ENCODE assay signal across 9 cellular contexts in the genomic region with DNA sequence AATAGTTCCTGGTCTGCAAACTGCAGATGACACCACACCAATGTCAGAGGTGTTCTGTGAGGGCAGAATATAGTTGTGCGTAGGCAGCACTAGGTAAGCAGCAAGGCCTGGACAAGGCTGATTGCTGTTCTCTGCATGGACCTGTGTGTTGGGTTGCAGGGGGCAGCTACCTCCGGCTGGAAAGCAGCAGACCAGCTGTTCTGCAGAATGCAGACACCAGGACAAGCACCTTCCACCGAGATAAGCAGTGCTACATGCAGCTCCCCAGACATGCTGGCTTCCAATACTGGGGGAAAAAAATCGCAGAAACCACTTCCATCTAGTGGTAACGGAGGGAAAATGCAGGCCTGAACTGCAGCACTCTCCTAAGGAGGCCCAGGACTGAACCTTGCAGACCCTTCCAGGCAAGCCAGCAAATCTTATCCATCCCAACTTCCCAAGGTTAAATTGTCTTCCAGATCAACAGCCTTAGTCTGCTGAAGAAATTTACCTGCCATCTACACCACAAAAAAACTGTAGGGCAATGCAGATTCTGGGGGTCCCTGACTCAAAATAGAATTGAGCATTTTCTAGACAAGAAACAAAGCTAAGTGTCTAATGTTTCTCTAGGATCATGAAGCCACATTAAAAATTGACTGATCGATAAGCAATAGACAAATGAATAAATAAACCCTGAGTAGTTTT. TPM values are rescaled to one million over a fixed set of nuclear protein-coding genes. Genes with fewer than 3 reads are reported as not detected.
DNase-seq lines count a peak whose midpoint lies in the region; ATAC-seq and TF ChIP-seq lines count a peak whose summit lies in the region.
"Had no signal": no experiment of that assay in that cellular context is flagged by ENCODE, and none has a peak within 500 bp of the region (broad histone marks: within the 10 kb centered on the region; RNA-seq: fewer than 3 reads in every experiment).

No MANE protein-coding gene starts in this region.

- no peak overlapping the region for H3K4me3 ChIP-seq in osteoblast (ENCODE audit: insufficient read depth, low read length)
- H3K4me3 ChIP-seq: BLaER1 had no signal

- H3K9me3 ChIP-seq in osteoblast (ENCODE audit: low read depth, low read length): no peaks in the 10 kb centered on the region
- H3K9me3 ChIP-seq: BLaER1 had no signal

- H3K79me2 ChIP-seq in osteoblast (ENCODE audit: insufficient read depth, low read length): no peaks in the 10 kb centered on the region

- no peak overlapping the region for H2AFZ ChIP-seq in osteoblast (ENCODE audit: low read length)

- no peak overlapping the region for H3K4me2 ChIP-seq in osteoblast (ENCODE audit: insufficient read depth, low read length)
- H3K4me2 ChIP-seq: BLaER1 had no signal

- no peaks in the 10 kb centered on the region for H4K20me1 ChIP-seq in osteoblast (ENCODE audit: insufficient read depth, low read length)
- H4K20me1 ChIP-seq: BLaER1 had no signal

- peak; percentile 70 for DNase-seq in NCI-H1436 (lab: John Stamatoyannopoulos, UW)
- no peak for DNase-seq in NCI-H1436 treated with DMSO at 0.1 percent for 48 hours (lab: John Stamatoyannopoulos, UW)
- peak; percentile 79 for DNase-seq in NAMALWA (ENCODE audit: low spot score)
- DNase-seq in SKM-1 treated with dmso at 0.1 percent for 144 hours (lab: John Stamatoyannopoulos, UW; ENCODE audit: unreplicated experiment): peak; percentile 36
- peak; percentile 36 for DNase-seq in foreskin melanocyte
- peak; percentile 74 for DNase-seq in osteoblast (ENCODE audit: insufficient read length, low spot score, missing footprints)

- no peak overlapping the region for H3K27ac ChIP-seq in osteoblast (ENCODE audit: low read depth, low read length)
- H3K27ac ChIP-seq: BLaER1 had no signal

- TF ChIP-seq CTCF in osteoblast (IDR thresholded peaks at IDR 0.05; ENCODE audit: extremely low read depth, low read depth, low read length): peak; percentile 62

- no peaks in the 10 kb centered on the region for H3K4me1 ChIP-seq in osteoblast (ENCODE audit: insufficient read depth, low read length)
- H3K4me1 ChIP-seq: BLaER1 had no signal

- H3K36me3 ChIP-seq in osteoblast (ENCODE audit: insufficient read depth, low read length): no peaks in the 10 kb centered on the region
- H3K36me3 ChIP-seq: BLaER1 had no signal

- H3K27me3 ChIP-seq in osteoblast (ENCODE audit: insufficient read depth, low read length): no peaks in the 10 kb centered on the region
- H3K27me3 ChIP-seq: BLaER1 had no signal

- ATAC-seq in GM21717 (IDR thresholded peaks at IDR 0.05; ENCODE audit: unreplicated experiment): peak; percentile 69
- ATAC-seq in HG03196 (IDR thresholded peaks at IDR 0.05; ENCODE audit: unreplicated experiment): no peak

RNA-seq across cellular contexts. Expression of gene COBL, which starts 50.5 kb away (rescaled TPM):
- total RNA-seq in osteoblast: under 0.01 TPM in 2 replicates
